Comparison of ENCODE assay signal across 11 cellular contexts in the genomic region with DNA sequence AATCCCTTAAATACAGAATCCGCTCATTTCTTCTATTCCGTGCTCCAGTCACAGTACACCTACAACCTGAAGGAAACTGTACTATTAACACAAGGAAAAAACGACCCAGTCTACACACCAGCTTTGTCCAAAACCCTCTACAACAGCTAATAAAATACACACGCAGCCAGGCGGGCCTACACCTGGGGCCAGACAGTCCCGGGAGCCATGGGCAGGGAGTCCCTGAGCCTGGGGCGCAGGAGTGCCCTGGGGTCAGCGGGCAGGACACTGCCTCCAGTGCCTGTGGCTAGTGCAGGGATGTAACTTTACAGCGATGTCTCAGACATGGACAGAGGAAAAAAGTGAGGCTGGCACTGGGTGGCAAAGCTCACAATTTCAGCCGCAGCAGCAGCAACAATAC. TPM values are rescaled to one million over a fixed set of nuclear protein-coding genes. Genes with fewer than 3 reads are reported as not detected.
DNase-seq lines count a peak whose midpoint lies in the region; ATAC-seq and TF ChIP-seq lines count a peak whose summit lies in the region.
"Had no signal": no experiment of that assay in that cellular context is flagged by ENCODE, and none has a peak within 500 bp of the region (broad histone marks: within the 10 kb centered on the region; RNA-seq: fewer than 3 reads in every experiment).

No MANE protein-coding gene starts in this region.

- CTCF ChIA-PET in activated CD8-positive, alpha-beta memory T cell treated with anti-CD3 and anti-CD28 coated beads, Interleukin-2, amount 10 ng/mL, durations not matched to agents 7 days and 5 days (lab: Charles Lee): interaction anchor here (0.7 to 2.6 kb wide), 2 partner anchors 9 to 58 kb away, joined by 3 to 7 read pairs; no protein-coding TSS in a partner anchor
- CTCF ChIA-PET in Panc1 (lab: Charles Lee): interaction anchor here (0.6 to 0.7 kb wide), 3 partner anchors 115 to 1495 kb away, joined by 3 to 8 read pairs (median 5); no protein-coding TSS in a partner anchor

- H3K36me3 Mint-ChIP-seq in activated CD8-positive, alpha-beta memory T cell treated with anti-CD3 and anti-CD28 coated beads, Interleukin-2, amount 10 ng/mL, durations not matched to agents 7 days and 5 days: no peaks in the 10 kb centered on the region
- peaks cover 33% of the 10 kb centered on the region for H3K36me3 Mint-ChIP-seq in endodermal cell (ENCODE audit: low read depth)

- H3K4me3 ChIP-seq in Panc1 (ENCODE audit: low read depth in 2 of 2, low read length in 2 of 2) (peak overlapping the region; percentile 50 to 59), endodermal cell (ENCODE audit: low read length) (peak overlapping the region; percentile 68), psoas muscle (no peak overlapping the region), vagina (no peak overlapping the region)
- H3K4me3 ChIP-seq: SJCRH30, uterus had no signal

- no TSS peak for BruUV-seq in Panc1 (replicated peaks; lab: Mats Ljungman, UMichigan)

- H3K4me3 Mint-ChIP-seq in activated CD8-positive, alpha-beta memory T cell treated with anti-CD3 and anti-CD28 coated beads, Interleukin-2, amount 10 ng/mL, durations not matched to agents 7 days and 5 days: peak overlapping the region; percentile 70
- H3K4me3 Mint-ChIP-seq in endodermal cell: peak overlapping the region; percentile 77

- H3K27ac ChIP-seq in Panc1 (ENCODE audit: low read length) (no peak overlapping the region), endodermal cell (ENCODE audit: low read depth, low read length) (no peak overlapping the region), psoas muscle (peak overlapping the region; percentile 98), vagina (no peak overlapping the region)
- H3K27ac ChIP-seq: ovary, SJCRH30, uterus had no signal

- H3K4me1 Mint-ChIP-seq in activated CD8-positive, alpha-beta memory T cell treated with anti-CD3 and anti-CD28 coated beads, Interleukin-2, amount 10 ng/mL, durations not matched to agents 7 days and 5 days: peaks cover 18% of the 10 kb centered on the region
- peaks cover 16% of the 10 kb centered on the region for H3K4me1 Mint-ChIP-seq in endodermal cell

- H3K27ac Mint-ChIP-seq in activated CD8-positive, alpha-beta memory T cell treated with anti-CD3 and anti-CD28 coated beads, Interleukin-2, amount 10 ng/mL, durations not matched to agents 7 days and 5 days: peak overlapping the region; percentile 43
- H3K27ac Mint-ChIP-seq in endodermal cell: peak overlapping the region; percentile 80

- POLR2A ChIA-PET in Panc1 (lab: Charles Lee): no interaction called here

- no peaks in the 10 kb centered on the region for H3K36me3 ChIP-seq in Panc1 (ENCODE audit: control insufficient read depth, insufficient read depth, low read length)
- no peaks in the 10 kb centered on the region for H3K36me3 ChIP-seq in endodermal cell (ENCODE audit: control insufficient read depth, insufficient read depth, low read length)
- H3K36me3 ChIP-seq in psoas muscle (ENCODE audit: insufficient read depth in 1 of 2, low read depth in 1 of 2): peaks cover 0 to 27% of the 10 kb centered on the region in 2 donors
- H3K36me3 ChIP-seq in vagina: peaks cover 0 to 26% of the 10 kb centered on the region in 2 donors
- H3K36me3 ChIP-seq: ovary, SJCRH30, uterus had no signal

- no peaks in the 10 kb centered on the region for H3K27me3 Mint-ChIP-seq in activated CD8-positive, alpha-beta memory T cell treated with anti-CD3 and anti-CD28 coated beads, Interleukin-2, amount 10 ng/mL, durations not matched to agents 7 days and 5 days
- H3K27me3 Mint-ChIP-seq in endodermal cell (ENCODE audit: insufficient read depth): no peaks in the 10 kb centered on the region

- whole genome bisulfite sequencing in endodermal cell (ENCODE audit: insufficient coverage in 1 of 2, insufficient read length in 1 of 2), 2 experiments: 76 to 86% methylated on average over 6 to 10 of the region's 10 CpGs
- WGBS in psoas muscle, 3 donors: 84 to 86% (median 85%) methylated on average over 10 of the region's 10 CpGs

- H3K9ac ChIP-seq in endodermal cell (ENCODE audit: extremely low read depth, low read length, poor library complexity, severe bottlenecking): no peak overlapping the region

- H3K27me3 ChIP-seq in Panc1 (ENCODE audit: control insufficient read depth, insufficient read depth, low read length) (no peaks in the 10 kb centered on the region), endodermal cell (ENCODE audit: control insufficient read depth, insufficient read depth, low read length, poor library complexity, severe bottlenecking) (no peaks in the 10 kb centered on the region), psoas muscle (ENCODE audit: insufficient read depth in 3 of 3, low read length in 2 of 3) (no peaks in the 10 kb centered on the region), vagina (no peaks in the 10 kb centered on the region)
- H3K27me3 ChIP-seq: ovary, SJCRH30, uterus had no signal

- in situ Hi-C loops in Panc1 (cut with HindIII; ENCODE audit: low pct_unique_long_range_greater_than_20kb, low sequenced_read_pairs): no loop called here

- no peak for TF ChIP-seq POLR2A in vagina (IDR thresholded peaks at IDR 0.05)

- H3K9me3 ChIP-seq in Panc1 (ENCODE audit: control insufficient read depth, insufficient read depth, low read depth, low read length) (no peaks in the 10 kb centered on the region), endodermal cell (ENCODE audit: control insufficient read depth, low read length) (no peaks in the 10 kb centered on the region), psoas muscle (no peaks in the 10 kb centered on the region), vagina (no peaks in the 10 kb centered on the region)
- H3K9me3 ChIP-seq: ovary, SJCRH30, uterus had no signal

- no peaks in the 10 kb centered on the region for H3K9me3 Mint-ChIP-seq in activated CD8-positive, alpha-beta memory T cell treated with anti-CD3 and anti-CD28 coated beads, Interleukin-2, amount 10 ng/mL, durations not matched to agents 7 days and 5 days (ENCODE audit: low read depth)
- H3K9me3 Mint-ChIP-seq in endodermal cell: no peaks in the 10 kb centered on the region

- DNase-seq in activated CD8-positive, alpha-beta memory T cell treated with anti-CD3 and anti-CD28 coated beads, Interleukin-2, amount 10 ng/mL, durations not matched to agents 7 days and 5 days: no peak
- DNase-seq in activated CD8-positive, alpha-beta memory T cell treated with anti-CD3 and anti-CD28 coated beads, Interleukin-2, amount 50 U/mL, for 4 hours: no peak
- DNase-seq in Panc1 (ENCODE audit: low read depth, low spot score): no peak
- peak; percentile 60 for DNase-seq in endodermal cell
- DNase-seq in psoas muscle: no peak
- no peak for DNase-seq in NCI-H2029 (lab: John Stamatoyannopoulos, UW)
- DNase-seq in vagina (ENCODE audit: extremely low spot score in 2 of 2): no peak
- DNase-seq in NCI-H748 (lab: John Stamatoyannopoulos, UW; ENCODE audit: unreplicated experiment): no peak
- DNase-seq: SJCRH30 had no signal

- intact Hi-C loops in Panc1 (cut with micrococcal nuclease; ENCODE audit: unreplicated experiment) (no loop called here), psoas muscle (cut with DNase I) (no loop called here), vagina (cut with DNase I) (no loop called here)

- no peak for ATAC-seq in activated CD8-positive, alpha-beta memory T cell treated with anti-CD3 and anti-CD28 coated beads, Interleukin-2, amount 10 ng/mL, durations not matched to agents 7 days and 5 days
- ATAC-seq in Panc1 (no peak), psoas muscle (no peak)

- H3K4me1 ChIP-seq in Panc1 (ENCODE audit: control insufficient read depth, insufficient read depth, low read length) (peaks cover 6% of the 10 kb centered on the region; the same call in 1 of the 2 replicates), endodermal cell (ENCODE audit: control insufficient read depth, insufficient read depth, low read length) (peaks cover 12% of the 10 kb centered on the region), psoas muscle (peaks cover 10% of the 10 kb centered on the region), vagina (peaks cover 21% of the 10 kb centered on the region)

- no peak for TF ChIP-seq CTCF in Panc1 (IDR thresholded peaks at IDR 0.05)
- no peak for TF ChIP-seq CTCF in endodermal cell (conservative IDR thresholded peaks at IDR 0.05)
- no peak for TF ChIP-seq CTCF in psoas muscle (IDR thresholded peaks at IDR 0.05)
- no peak for TF ChIP-seq CTCF in vagina (IDR thresholded peaks at IDR 0.05)

RNA-seq across cellular contexts. Expression of a gene that starts 28.5 kb away (rescaled TPM):
- total RNA-seq in activated CD8-positive, alpha-beta memory T cell treated with anti-CD3 and anti-CD28 coated beads, Interleukin-2, amount 10 ng/mL, durations not matched to agents 7 days and 5 days: 10 to 100 TPM; 29.3 to 33.0 TPM
- total RNA-seq in Panc1 (2021; ENCODE audit: unreplicated experiment): 62.5 TPM
- 83.3 TPM for polyA plus RNA-seq in Panc1 (2012; ENCODE audit: insufficient read length)
- total RNA-seq in endodermal cell: 10 to 100 TPM; 34.0 to 38.4 TPM
- 22.5 TPM for polyA plus RNA-seq in endodermal cell (2013, experiment 1 of 2)
- polyA plus RNA-seq in endodermal cell (2013, experiment 2 of 2): 22.2 TPM
- total RNA-seq in psoas muscle: 10 to 100 TPM; 27.9 to 36.6 (median 32.5) TPM
- 10 to 100 TPM; 29.5 to 31.2 (median 30.7) TPM for polyA plus RNA-seq in psoas muscle
- 63.3 TPM for total RNA-seq in vagina

RNA-seq across cellular contexts. Expression of a gene that starts 28.5 kb away (rescaled TPM):
- total RNA-seq in activated CD8-positive, alpha-beta memory T cell treated with anti-CD3 and anti-CD28 coated beads, Interleukin-2, amount 10 ng/mL, durations not matched to agents 7 days and 5 days: 10 to 100 TPM; 52.9 to 57.8 TPM
- total RNA-seq in Panc1 (2021; ENCODE audit: unreplicated experiment): 89.7 TPM
- polyA plus RNA-seq in Panc1 (2012; ENCODE audit: insufficient read length): 149 TPM
- 10 to 100 TPM; 64.9 to 67.4 TPM for total RNA-seq in endodermal cell
- 47.0 TPM for polyA plus RNA-seq in endodermal cell (2013, experiment 1 of 2)
- 44.1 TPM for polyA plus RNA-seq in endodermal cell (2013, experiment 2 of 2)
- total RNA-seq in psoas muscle: 10 to 100 TPM; 40.0 to 55.3 (median 43.2) TPM
- polyA plus RNA-seq in psoas muscle: 100 to 1,000 TPM in 2 of 3 donors, 10 to 100 TPM in 1; 55.1 to 109 (median 107) TPM
- 60.6 TPM for total RNA-seq in vagina

RNA-seq across cellular contexts. Expression of a gene that starts 34.3 kb away (rescaled TPM):
- 10 to 100 TPM; 30.1 to 43.0 TPM for total RNA-seq in activated CD8-positive, alpha-beta memory T cell treated with anti-CD3 and anti-CD28 coated beads, Interleukin-2, amount 10 ng/mL, durations not matched to agents 7 days and 5 days
- 26.6 TPM for total RNA-seq in Panc1 (2021; ENCODE audit: unreplicated experiment)
- polyA plus RNA-seq in Panc1 (2012; ENCODE audit: insufficient read length): 20.9 TPM
- 10 to 100 TPM; 46.4 to 48.3 TPM for total RNA-seq in endodermal cell
- polyA plus RNA-seq in endodermal cell (2013, experiment 1 of 2): 17.5 TPM
- polyA plus RNA-seq in endodermal cell (2013, experiment 2 of 2): 19.7 TPM
- total RNA-seq in psoas muscle: 10 to 100 TPM; 21.9 to 41.0 (median 34.2) TPM
- 10 to 100 TPM; 17.3 to 58.7 (median 19.2) TPM for polyA plus RNA-seq in psoas muscle
- 32.9 TPM for total RNA-seq in vagina

RNA-seq across cellular contexts. Expression of a gene that starts 40.4 kb away (rescaled TPM):
- total RNA-seq in activated CD8-positive, alpha-beta memory T cell treated with anti-CD3 and anti-CD28 coated beads, Interleukin-2, amount 10 ng/mL, durations not matched to agents 7 days and 5 days: 10 to 100 TPM; 15.7 to 18.5 TPM
- 18.1 TPM for total RNA-seq in Panc1 (2021; ENCODE audit: unreplicated experiment)
- polyA plus RNA-seq in Panc1 (2012; ENCODE audit: insufficient read length): 23.7 TPM
- total RNA-seq in endodermal cell: 10 to 100 TPM in 1 of 2 donors, 1 to 10 TPM in 1; 9.2 to 10.9 TPM
- polyA plus RNA-seq in endodermal cell (2013, experiment 1 of 2): 17.1 TPM
- polyA plus RNA-seq in endodermal cell (2013, experiment 2 of 2): 13.9 TPM
- total RNA-seq in psoas muscle: 10 to 100 TPM; 11.7 to 22.8 (median 19.4) TPM
- 10 to 100 TPM; 27.1 to 66.5 (median 63.7) TPM for polyA plus RNA-seq in psoas muscle
- total RNA-seq in vagina: 3.7 TPM

RNA-seq across cellular contexts. Expression of a gene that starts 46.8 kb away (rescaled TPM):
- total RNA-seq in activated CD8-positive, alpha-beta memory T cell treated with anti-CD3 and anti-CD28 coated beads, Interleukin-2, amount 10 ng/mL, durations not matched to agents 7 days and 5 days: under 1 TPM; 0.45 to 0.53 TPM
- total RNA-seq in Panc1 (2021; ENCODE audit: unreplicated experiment) (9.4 TPM), endodermal cell (10 to 100 TPM; 25.0 to 43.5 TPM), psoas muscle (1 to 10 TPM in 3 of 4 donors, under 1 TPM in 1; 0.38 to 3.5 (median 1.9) TPM), vagina (4.2 TPM)
- 8.2 TPM for polyA plus RNA-seq in Panc1 (2012; ENCODE audit: insufficient read length)
- polyA plus RNA-seq in endodermal cell (2013, experiment 1 of 2): 21.8 TPM
- polyA plus RNA-seq in endodermal cell (2013, experiment 2 of 2): 19.6 TPM
- polyA plus RNA-seq in psoas muscle: 1 to 10 TPM in 1 of 3 donors, under 1 TPM in 2; 0.62 to 1.1 (median 0.79) TPM

Comparison
In these comparisons a context has a peak if more than half of its experiments do, and no peak if none do; other contexts are left out.
1. H3K4me3 ChIP-seq: peak in Panc1 (2 of 2) and endodermal cell (single experiment); none in psoas muscle (single experiment) and vagina (0 of 2).